Comparison of ENCODE assay signal across 1 cellular context in genomic region chr13:110680852-110681251, GRCh38.
TF ChIP-seq lines count a peak whose summit lies in the region.

No MANE protein-coding gene starts in this region.

TF ChIP-seq in HepG2, 621 proteins besides CTCF, POLR2A, EP300 and RAD21 (continued from another document):
- TF ChIP-seq AFF4 (CRISPR knock-in tag; IDR thresholded peaks at IDR 0.05) = no peak
- TF ChIP-seq SATB2 (CRISPR knock-in tag; IDR thresholded peaks at IDR 0.05) = no peak
- no peak for TF ChIP-seq FOXO1 (CRISPR knock-in tag; IDR thresholded peaks at IDR 0.05)
- TF ChIP-seq TGIF2 (CRISPR knock-in tag; IDR thresholded peaks at IDR 0.05) = no peak
- TF ChIP-seq, protein P1, sequence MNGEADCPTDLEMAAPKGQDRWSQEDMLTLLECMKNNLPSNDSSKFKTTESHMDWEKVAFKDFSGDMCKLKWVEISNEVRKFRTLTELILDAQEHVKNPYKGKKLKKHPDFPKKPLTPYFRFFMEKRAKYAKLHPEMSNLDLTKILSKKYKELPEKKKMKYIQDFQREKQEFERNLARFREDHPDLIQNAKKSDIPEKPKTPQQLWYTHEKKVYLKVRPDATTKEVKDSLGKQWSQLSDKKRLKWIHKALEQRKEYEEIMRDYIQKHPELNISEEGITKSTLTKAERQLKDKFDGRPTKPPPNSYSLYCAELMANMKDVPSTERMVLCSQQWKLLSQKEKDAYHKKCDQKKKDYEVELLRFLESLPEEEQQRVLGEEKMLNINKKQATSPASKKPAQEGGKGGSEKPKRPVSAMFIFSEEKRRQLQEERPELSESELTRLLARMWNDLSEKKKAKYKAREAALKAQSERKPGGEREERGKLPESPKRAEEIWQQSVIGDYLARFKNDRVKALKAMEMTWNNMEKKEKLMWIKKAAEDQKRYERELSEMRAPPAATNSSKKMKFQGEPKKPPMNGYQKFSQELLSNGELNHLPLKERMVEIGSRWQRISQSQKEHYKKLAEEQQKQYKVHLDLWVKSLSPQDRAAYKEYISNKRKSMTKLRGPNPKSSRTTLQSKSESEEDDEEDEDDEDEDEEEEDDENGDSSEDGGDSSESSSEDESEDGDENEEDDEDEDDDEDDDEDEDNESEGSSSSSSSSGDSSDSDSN (CRISPR knock-in tag; IDR thresholded peaks at IDR 0.05) = no peak
- no peak for TF ChIP-seq ATF2 (CRISPR knock-in tag; IDR thresholded peaks at IDR 0.05)
- no peak for TF ChIP-seq ZNF569 (CRISPR knock-in tag; IDR thresholded peaks at IDR 0.05; ENCODE audit: borderline replicate concordance)
- TF ChIP-seq MAFK (conservative IDR thresholded peaks at IDR 0.05 in 1 of 2, IDR thresholded peaks at IDR 0.05 in 1 of 2; ENCODE audit: low read length in 2 of 2) = peak in 1 of 2 experiments; percentile 33; a peak in 1 of 4 replicates
- no peak for TF ChIP-seq ZNF788 (CRISPR knock-in tag; IDR thresholded peaks at IDR 0.05; ENCODE audit: borderline replicate concordance)
- TF ChIP-seq MYNN (CRISPR knock-in tag; IDR thresholded peaks at IDR 0.05; ENCODE audit: low read depth) = no peak
- no peak for TF ChIP-seq CREBL2 (CRISPR knock-in tag; IDR thresholded peaks at IDR 0.05; ENCODE audit: borderline replicate concordance)
- no peak for TF ChIP-seq BHLHE40 (IDR thresholded peaks at IDR 0.05; ENCODE audit: low read length)
- no peak for TF ChIP-seq SAFB2 (CRISPR knock-in tag; IDR thresholded peaks at IDR 0.05; ENCODE audit: borderline replicate concordance, low read depth)
- TF ChIP-seq ZNF253 (CRISPR knock-in tag; IDR thresholded peaks at IDR 0.05; ENCODE audit: borderline replicate concordance) = no peak
- peak; percentile 98 for TF ChIP-seq ZNF121 (CRISPR knock-in tag; IDR thresholded peaks at IDR 0.05)
- no peak for TF ChIP-seq EED (CRISPR knock-in tag; IDR thresholded peaks at IDR 0.05)
- TF ChIP-seq ZNF687 (CRISPR knock-in tag; IDR thresholded peaks at IDR 0.05) = 0 out of 2 replicates have a peak, but pooled peaks have one; percentile 12
- no peak for TF ChIP-seq ZNF737 (CRISPR knock-in tag; IDR thresholded peaks at IDR 0.05; ENCODE audit: borderline replicate concordance)
- TF ChIP-seq MAFF (IDR thresholded peaks at IDR 0.05; ENCODE audit: low read depth, low read length) = peak; percentile 25; the same call in 1 of the 2 replicates
- peak; percentile 38 for TF ChIP-seq XRCC5 (optimal IDR thresholded peaks at IDR 0.05; ENCODE audit: low read length)
- TF ChIP-seq RORA (CRISPR knock-in tag; IDR thresholded peaks at IDR 0.05) = no peak
- TF ChIP-seq, protein P2, sequence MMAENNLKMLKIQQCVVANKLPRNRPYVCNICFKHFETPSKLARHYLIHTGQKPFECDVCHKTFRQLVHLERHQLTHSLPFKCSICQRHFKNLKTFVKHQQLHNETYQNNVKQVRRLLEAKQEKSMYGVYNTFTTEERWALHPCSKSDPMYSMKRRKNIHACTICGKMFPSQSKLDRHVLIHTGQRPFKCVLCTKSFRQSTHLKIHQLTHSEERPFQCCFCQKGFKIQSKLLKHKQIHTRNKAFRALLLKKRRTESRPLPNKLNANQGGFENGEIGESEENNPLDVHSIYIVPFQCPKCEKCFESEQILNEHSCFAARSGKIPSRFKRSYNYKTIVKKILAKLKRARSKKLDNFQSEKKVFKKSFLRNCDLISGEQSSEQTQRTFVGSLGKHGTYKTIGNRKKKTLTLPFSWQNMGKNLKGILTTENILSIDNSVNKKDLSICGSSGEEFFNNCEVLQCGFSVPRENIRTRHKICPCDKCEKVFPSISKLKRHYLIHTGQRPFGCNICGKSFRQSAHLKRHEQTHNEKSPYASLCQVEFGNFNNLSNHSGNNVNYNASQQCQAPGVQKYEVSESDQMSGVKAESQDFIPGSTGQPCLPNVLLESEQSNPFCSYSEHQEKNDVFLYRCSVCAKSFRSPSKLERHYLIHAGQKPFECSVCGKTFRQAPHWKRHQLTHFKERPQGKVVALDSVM (CRISPR knock-in tag; IDR thresholded peaks at IDR 0.05) = 0 out of 2 replicates have a peak, but pooled peaks have one; percentile 35
- TF ChIP-seq ZNF30 (CRISPR knock-in tag; IDR thresholded peaks at IDR 0.05) = no peak
- TF ChIP-seq JDP2 (CRISPR knock-in tag; IDR thresholded peaks at IDR 0.05; ENCODE audit: borderline replicate concordance) = no peak
- peak; percentile 47 for TF ChIP-seq STAG1 (CRISPR knock-in tag; IDR thresholded peaks at IDR 0.05)
- TF ChIP-seq PRMT3 (CRISPR knock-in tag; IDR thresholded peaks at IDR 0.05; ENCODE audit: borderline replicate concordance, low read depth) = no peak
- TF ChIP-seq ZNF772 (CRISPR knock-in tag; IDR thresholded peaks at IDR 0.05) = no peak
- TF ChIP-seq SMC3 (IDR thresholded peaks at IDR 0.05; ENCODE audit: low read length) = peak; percentile 12; the same call in 1 of the 2 replicates
- TF ChIP-seq ZNF10 (CRISPR knock-in tag; IDR thresholded peaks at IDR 0.05; ENCODE audit: borderline replicate concordance, low read depth) = no peak
- TF ChIP-seq, protein P3, sequence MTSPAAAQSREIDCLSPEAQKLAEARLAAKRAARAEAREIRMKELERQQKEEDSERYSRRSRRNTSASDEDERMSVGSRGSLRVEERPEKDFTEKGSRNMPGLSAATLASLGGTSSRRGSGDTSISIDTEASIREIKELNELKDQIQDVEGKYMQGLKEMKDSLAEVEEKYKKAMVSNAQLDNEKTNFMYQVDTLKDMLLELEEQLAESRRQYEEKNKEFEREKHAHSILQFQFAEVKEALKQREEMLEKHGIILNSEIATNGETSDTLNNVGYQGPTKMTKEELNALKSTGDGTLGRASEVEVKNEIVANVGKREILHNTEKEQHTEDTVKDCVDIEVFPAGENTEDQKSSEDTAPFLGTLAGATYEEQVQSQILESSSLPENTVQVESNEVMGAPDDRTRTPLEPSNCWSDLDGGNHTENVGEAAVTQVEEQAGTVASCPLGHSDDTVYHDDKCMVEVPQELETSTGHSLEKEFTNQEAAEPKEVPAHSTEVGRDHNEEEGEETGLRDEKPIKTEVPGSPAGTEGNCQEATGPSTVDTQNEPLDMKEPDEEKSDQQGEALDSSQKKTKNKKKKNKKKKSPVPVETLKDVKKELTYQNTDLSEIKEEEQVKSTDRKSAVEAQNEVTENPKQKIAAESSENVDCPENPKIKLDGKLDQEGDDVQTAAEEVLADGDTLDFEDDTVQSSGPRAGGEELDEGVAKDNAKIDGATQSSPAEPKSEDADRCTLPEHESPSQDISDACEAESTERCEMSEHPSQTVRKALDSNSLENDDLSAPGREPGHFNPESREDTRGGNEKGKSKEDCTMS (CRISPR knock-in tag; conservative IDR thresholded peaks at IDR 0.05) = no peak
- no peak for TF ChIP-seq ZGPAT (CRISPR knock-in tag; IDR thresholded peaks at IDR 0.05)
